In the genomic region with DNA sequence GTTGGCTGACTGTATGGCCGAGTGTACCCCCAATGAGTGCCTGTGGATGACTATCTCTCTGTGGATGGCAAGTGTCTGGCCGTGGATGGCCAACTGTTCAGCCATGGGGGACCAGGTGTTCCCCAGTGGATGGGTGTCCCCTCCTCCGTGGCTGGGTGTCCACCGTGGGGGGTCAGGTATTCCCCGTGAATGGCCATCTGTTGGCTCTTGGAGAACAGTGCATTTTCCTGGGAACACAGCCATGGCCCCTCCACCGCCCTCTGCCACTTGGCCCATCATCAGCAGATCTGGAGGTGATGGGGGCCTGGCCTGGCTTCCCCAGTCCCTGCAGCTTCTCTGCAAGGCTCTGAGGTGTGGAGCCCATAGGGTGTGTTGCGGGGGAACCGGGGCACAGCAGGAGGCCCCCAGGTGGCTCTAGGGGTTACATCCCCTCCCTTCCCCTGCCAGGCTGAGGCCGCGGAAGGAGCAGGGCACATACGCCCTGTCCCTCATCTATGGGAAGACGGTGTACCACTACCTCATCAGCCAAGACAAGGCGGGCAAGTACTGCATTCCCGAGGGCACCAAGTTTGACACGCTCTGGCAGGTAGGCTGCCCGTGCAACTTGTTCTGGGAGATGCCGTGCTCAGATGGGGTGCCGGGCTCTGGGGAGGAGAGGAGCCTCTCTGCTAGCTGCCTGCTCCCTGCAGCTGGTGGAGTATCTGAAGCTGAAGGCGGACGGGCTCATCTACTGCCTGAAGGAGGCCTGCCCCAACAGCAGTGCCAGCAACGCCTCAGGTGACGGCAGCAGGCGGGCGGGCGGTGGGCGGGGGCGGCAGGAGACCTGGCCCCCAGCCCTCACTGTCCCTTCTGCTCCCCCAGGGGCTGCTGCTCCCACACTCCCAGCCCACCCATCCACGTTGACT, we compare ENCODE assay signal across 12 cellular contexts. TPM values are rescaled to one million over a fixed set of nuclear protein-coding genes. Genes with fewer than 3 reads are reported as not detected.
"Had no signal": no experiment of that assay in that cellular context is flagged by ENCODE, and none has a peak within 500 bp of the region (broad histone marks: within the 10 kb centered on the region; RNA-seq: fewer than 3 reads in every experiment).

No MANE protein-coding gene starts in this region.

- H3K36me3 Mint-ChIP-seq: type B pancreatic cell had no signal

- H3K9me3 Mint-ChIP-seq: type B pancreatic cell had no signal

- DNase-seq: activated CD4-positive, alpha-beta memory T cell treated with anti-CD3 and anti-CD28 coated beads, Interleukin-2, amount 10 ng/mL, durations not matched to agents 7 days and 5 days; activated effector memory CD4-positive, alpha-beta T cell treated with Interleukin-2 at 50 U/mL for 16 hours; activated naive CD8-positive, alpha-beta T cell treated with anti-CD3 and anti-CD28 coated beads for 36 hours; anterior cingulate cortex; glutamatergic neuron; stimulated activated naive B cell treated with anti-CD40 and anti-IgM and Interleukin-4, amounts not matched to agents 10 μg/mL and 1 μg/mL and 100 μg/mL, for 72 hours had no signal

- H3K36me3 ChIP-seq: esophagus muscularis mucosa had no signal

- H3K27me3 Mint-ChIP-seq: activated CD4-positive, alpha-beta memory T cell treated with anti-CD3 and anti-CD28 coated beads, Interleukin-2, amount 10 ng/mL, durations not matched to agents 7 days and 5 days; activated naive CD8-positive, alpha-beta T cell treated with anti-CD3 and anti-CD28 coated beads for 36 hours; stimulated activated naive B cell treated with anti-CD40 and anti-IgM and Interleukin-4, amounts not matched to agents 10 μg/mL and 1 μg/mL and 100 μg/mL, for 72 hours; type B pancreatic cell had no signal

- H3K4me3 ChIP-seq: esophagus muscularis mucosa, smooth muscle cell had no signal

- H3K27me3 ChIP-seq: esophagus muscularis mucosa had no signal

- H3K27ac ChIP-seq: esophagus muscularis mucosa had no signal

- H3K4me1 Mint-ChIP-seq: stimulated activated naive B cell treated with anti-CD40 and anti-IgM and Interleukin-4, amounts not matched to agents 10 μg/mL and 1 μg/mL and 100 μg/mL, for 72 hours had no signal

- ATAC-seq: right cardiac atrium; stimulated activated naive B cell treated with anti-CD40 and anti-IgM and Interleukin-4, amounts not matched to agents 10 μg/mL and 1 μg/mL and 100 μg/mL, for 72 hours had no signal

- H3K4me3 Mint-ChIP-seq: activated CD4-positive, alpha-beta memory T cell treated with anti-CD3 and anti-CD28 coated beads, Interleukin-2, amount 10 ng/mL, durations not matched to agents 7 days and 5 days; activated naive CD8-positive, alpha-beta T cell treated with anti-CD3 and anti-CD28 coated beads for 36 hours; stimulated activated naive B cell treated with anti-CD40 and anti-IgM and Interleukin-4, amounts not matched to agents 10 μg/mL and 1 μg/mL and 100 μg/mL, for 72 hours; T-helper 2 cell treated with Interferon-gamma antibody and Interleukin-4, amounts not matched to agents 5 μg/mL and 100 μg/mL, for 36 hours; type B pancreatic cell had no signal

- H3K27ac Mint-ChIP-seq: activated CD4-positive, alpha-beta memory T cell treated with anti-CD3 and anti-CD28 coated beads, Interleukin-2, amount 10 ng/mL, durations not matched to agents 7 days and 5 days; stimulated activated naive B cell treated with anti-CD40 and anti-IgM and Interleukin-4, amounts not matched to agents 10 μg/mL and 1 μg/mL and 100 μg/mL, for 72 hours; type B pancreatic cell had no signal

RNA-seq across cellular contexts. Expression of gene ZAP70, which starts 19.3 kb away (rescaled TPM):
- total RNA-seq: fibroblast of villous mesenchyme had no signal
